ENCODE assay signal across 2 cellular contexts in genomic region chr17:58364270-58364942, GRCh38.
A peak's percentile ranks its signal among the peaks of the same experiment; 100 is the strongest.
TF ChIP-seq lines count a peak whose summit lies in the region.

No MANE protein-coding gene starts in this region.

TF ChIP-seq in K562, 482 proteins besides CTCF, POLR2A, EP300 and RAD21 (continued from another document and continues in another):
- TF ChIP-seq MGA (IDR thresholded peaks at IDR 0.05): peak; percentile 35; the same call in 1 of the 2 replicates
- TF ChIP-seq GATAD2A (IDR thresholded peaks at IDR 0.05): peak; percentile 98
- no peak for TF ChIP-seq NFRKB (IDR thresholded peaks at IDR 0.05; ENCODE audit: low read depth)
- TF ChIP-seq TBL1XR1 (IDR thresholded peaks at IDR 0.05; ENCODE audit: low read length in 2 of 2): peak in 1 of 2 experiments; percentile 58; a peak in 1 of 4 replicates
- peak; percentile 83; the same call in 1 of the 2 replicates for TF ChIP-seq ZNF592 (IDR thresholded peaks at IDR 0.05)
- TF ChIP-seq HDAC2 (IDR thresholded peaks at IDR 0.05): peak; percentile 86
- no peak for TF ChIP-seq DACH1 (IDR thresholded peaks at IDR 0.05; ENCODE audit: partially characterized antibody)

TF ChIP-seq in HepG2, 621 proteins besides CTCF, POLR2A, EP300 and RAD21 (continued from another document and continues in another):
- TF ChIP-seq AKNA (CRISPR knock-in tag; IDR thresholded peaks at IDR 0.05; ENCODE audit: borderline replicate concordance) (no peak), DNMT3B (CRISPR knock-in tag; conservative IDR thresholded peaks at IDR 0.05) (no peak; the same call in 1 of the 2 replicates), SIX1 (CRISPR knock-in tag; IDR thresholded peaks at IDR 0.05; ENCODE audit: borderline replicate concordance) (peak; percentile 31; the same call in 1 of the 2 replicates), ZNF275 (CRISPR knock-in tag; IDR thresholded peaks at IDR 0.05; ENCODE audit: borderline replicate concordance) (no peak), ZBTB33 (CRISPR knock-in tag; IDR thresholded peaks at IDR 0.05) (no peak), ZNF577 (CRISPR knock-in tag; IDR thresholded peaks at IDR 0.05; ENCODE audit: borderline replicate concordance, low read depth) (no peak), ZNF20 (CRISPR knock-in tag; IDR thresholded peaks at IDR 0.05) (no peak), ZFP1 (CRISPR knock-in tag; IDR thresholded peaks at IDR 0.05) (no peak), ARID5B (CRISPR knock-in tag; IDR thresholded peaks at IDR 0.05) (peak; percentile 74), ZBED4 (CRISPR knock-in tag; IDR thresholded peaks at IDR 0.05; ENCODE audit: borderline replicate concordance) (no peak), ARID2 (CRISPR knock-in tag; IDR thresholded peaks at IDR 0.05; ENCODE audit: borderline replicate concordance) (no peak), NBN (conservative IDR thresholded peaks at IDR 0.05) (no peak), MXD4 (CRISPR knock-in tag; IDR thresholded peaks at IDR 0.05) (peak; percentile 25; the same call in 1 of the 2 replicates), SRF (IDR thresholded peaks at IDR 0.05; ENCODE audit: low read depth, low read length) (no peak), ZNF451 (CRISPR knock-in tag; IDR thresholded peaks at IDR 0.05) (no peak), EEA1 (CRISPR knock-in tag; IDR thresholded peaks at IDR 0.05; ENCODE audit: borderline replicate concordance) (no peak), ZFX (CRISPR knock-in tag; IDR thresholded peaks at IDR 0.05; ENCODE audit: low read depth) (peak; percentile 86), ZNF547 (CRISPR knock-in tag; IDR thresholded peaks at IDR 0.05) (peak; percentile 70; the same call in 1 of the 2 replicates), PREB (CRISPR knock-in tag; IDR thresholded peaks at IDR 0.05) (no peak), ARID3A (IDR thresholded peaks at IDR 0.05; ENCODE audit: low read depth, low read length) (no peak), NR2F2 (IDR thresholded peaks at IDR 0.05; ENCODE audit: borderline replicate concordance, low read depth) (no peak), ZNF609 (CRISPR knock-in tag; IDR thresholded peaks at IDR 0.05; ENCODE audit: borderline replicate concordance) (no peak; the same call in 1 of the 2 replicates), ZFYVE20 (CRISPR knock-in tag; IDR thresholded peaks at IDR 0.05; ENCODE audit: borderline replicate concordance, low read depth) (no peak), ZNF557 (CRISPR knock-in tag; IDR thresholded peaks at IDR 0.05) (peak; percentile 58; the same call in 1 of the 2 replicates), ZNF441 (CRISPR knock-in tag; IDR thresholded peaks at IDR 0.05; ENCODE audit: borderline replicate concordance) (no peak), ZNF773 (CRISPR knock-in tag; IDR thresholded peaks at IDR 0.05; ENCODE audit: borderline replicate concordance) (no peak)
